9 cellular contexts compared by ENCODE assay signal in the genomic region with DNA sequence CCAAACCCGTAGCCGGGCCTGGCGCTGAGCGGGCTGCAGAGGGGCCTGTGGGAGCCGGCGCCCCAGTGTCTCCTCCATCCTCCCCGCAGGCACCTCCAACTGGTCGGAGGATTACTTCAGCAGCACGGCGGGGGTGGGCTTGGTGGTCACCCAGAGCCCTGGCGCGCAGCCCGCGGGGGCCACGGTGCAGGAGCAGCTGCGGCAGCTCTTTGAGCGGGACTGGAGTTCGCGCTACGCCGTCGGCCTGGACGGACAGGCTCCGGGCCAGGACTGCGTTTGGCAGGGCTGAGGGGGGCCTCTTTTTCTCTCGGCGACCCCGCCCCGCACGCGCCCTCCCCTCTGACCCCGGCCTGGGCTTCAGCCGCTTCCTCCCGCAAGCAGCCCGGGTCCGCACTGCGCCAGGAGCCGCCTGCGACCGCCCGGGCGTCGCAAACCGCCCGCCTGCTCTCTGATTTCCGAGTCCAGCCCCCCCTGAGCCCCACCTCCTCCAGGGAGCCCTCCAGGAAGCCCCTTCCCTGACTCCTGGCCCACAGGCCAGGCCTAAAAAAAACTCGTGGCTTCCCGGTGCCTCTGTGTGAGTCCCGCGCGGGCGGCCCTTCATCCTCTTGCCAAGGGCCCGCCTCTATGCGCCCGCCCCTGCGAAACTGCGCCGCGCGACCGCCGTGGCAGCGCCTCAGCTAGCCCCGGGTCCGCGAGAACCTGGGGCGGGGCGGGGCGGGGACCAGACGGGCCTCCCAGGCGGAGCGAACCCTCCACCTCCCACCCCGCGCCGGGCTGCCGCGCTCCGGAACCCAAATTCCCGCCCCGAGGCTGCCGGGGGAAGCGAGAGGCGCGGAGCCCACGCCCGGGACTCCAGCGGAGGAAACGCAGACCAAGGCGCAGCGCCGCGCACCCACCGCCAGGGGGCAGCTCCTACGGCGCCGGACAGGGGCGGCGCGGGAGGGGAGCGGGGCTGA. TPM values are rescaled to one million over a fixed set of nuclear protein-coding genes. Genes with fewer than 3 reads are reported as not detected.
DNase-seq lines count a peak whose midpoint lies in the region; ATAC-seq and TF ChIP-seq lines count a peak whose summit lies in the region.
"Had no signal": no experiment of that assay in that cellular context is flagged by ENCODE, and none has a peak within 500 bp of the region (broad histone marks: within the 10 kb centered on the region; RNA-seq: fewer than 3 reads in every experiment).

No MANE protein-coding gene starts in this region.

- peak; percentile 54 to 68 (median 63) for TF ChIP-seq CTCF in right lobe of liver (IDR thresholded peaks at IDR 0.05)

- peak; percentile 95 for DNase-seq in DMS 273 (lab: John Stamatoyannopoulos, UW; ENCODE audit: unreplicated experiment)
- DNase-seq in NCI-H460 (ENCODE audit: extremely low read depth, low read depth) = peak; percentile 71
- peak; percentile 84 for DNase-seq in activated CD4-positive, alpha-beta T cell treated with anti-CD3 and anti-CD28 coated beads, Interleukin-2, amount 50 U/mL, for 1 hour
- DNase-seq in dermis blood vessel endothelial cell = peak; percentile 80
- peak; percentile 78 to 80 (median 78) for DNase-seq in right lobe of liver
- peak; percentile 89 for DNase-seq in stimulated activated CD4-positive, alpha-beta T cell treated with anti-CD3 and anti-CD28 coated beads, Interleukin-4, amount 100 ng/mL, for 24 hours

- intact Hi-C loops in right lobe of liver (cut with DNase I) = no loop called here

- H3K27me3 ChIP-seq in right lobe of liver = no peaks in the 10 kb centered on the region

- no peaks in the 10 kb centered on the region for H3K36me3 ChIP-seq in right lobe of liver

- H3K4me1 ChIP-seq in right lobe of liver = peaks cover 0 to 11% (median 0%) of the 10 kb centered on the region in 4 donors

- H3K27ac ChIP-seq in right lobe of liver = no peak overlapping the region

- TF ChIP-seq POLR2A in right lobe of liver (IDR thresholded peaks at IDR 0.05) = no peak

- 0% methylated on average over 20 of the region's 100 CpGs for WGBS in right lobe of liver (ENCODE audit: insufficient coverage, low coverage, low lambda C conversion rate, missing lambda C conversion rate)

- H3K9me3 ChIP-seq in right lobe of liver = no peaks in the 10 kb centered on the region

- peak; percentile 78 for ATAC-seq in HG02759 (IDR thresholded peaks at IDR 0.05; ENCODE audit: unreplicated experiment)
- peak; percentile 83 to 92 (median 88) for ATAC-seq in right lobe of liver
- no peak for ATAC-seq in GM18868 (IDR thresholded peaks at IDR 0.05; ENCODE audit: unreplicated experiment)

- peak overlapping the region; percentile 34 to 60 (median 46) for H3K4me3 ChIP-seq in right lobe of liver

RNA-seq across cellular contexts. Expression of a gene that starts 8.3 kb away (rescaled TPM):
- total RNA-seq in NCI-H460 (2014; rRNA removed; shearing (Covaris generic)) = not detected in 2 replicates
- not detected in 2 replicates for polyA plus RNA-seq in NCI-H460 (2014; cell fraction: nucleus; rRNA removed)
- total RNA-seq in dermis blood vessel endothelial cell (under 0.01 and 0.05 TPM in 2 replicates), right lobe of liver (under 1 TPM in 4 of 6 experiments, not detected in 2; 0.12 to 0.49 (median 0.33) TPM)
- total RNA-seq: glomerular endothelial cell had no signal

RNA-seq across cellular contexts. Expression of a gene that starts 45.2 kb away (rescaled TPM):
- total RNA-seq in NCI-H460 (2014; rRNA removed; shearing (Covaris generic)) = 35.9 and 38.2 TPM in 2 replicates
- 7.3 and 9.2 TPM in 2 replicates for polyA plus RNA-seq in NCI-H460 (2014; cell fraction: nucleus; rRNA removed)
- 24.5 and 40.5 TPM in 2 replicates for total RNA-seq in dermis blood vessel endothelial cell
- 10 to 100 TPM in 1 of 6 experiments, 1 to 10 TPM in 5; 2.1 to 12.2 (median 4.6) TPM for total RNA-seq in right lobe of liver

RNA-seq across cellular contexts. Expression of a gene that starts 52.6 kb away (rescaled TPM):
- total RNA-seq in NCI-H460 (2014; rRNA removed; shearing (Covaris generic)) = 9.1 and 11.8 TPM in 2 replicates
- 19.8 and 21.9 TPM in 2 replicates for polyA plus RNA-seq in NCI-H460 (2014; cell fraction: nucleus; rRNA removed)
- total RNA-seq in dermis blood vessel endothelial cell (3.7 and 4.6 TPM in 2 replicates), right lobe of liver (1 to 10 TPM; 1.5 to 3.3 (median 2.5) TPM)
